In the genomic region with DNA sequence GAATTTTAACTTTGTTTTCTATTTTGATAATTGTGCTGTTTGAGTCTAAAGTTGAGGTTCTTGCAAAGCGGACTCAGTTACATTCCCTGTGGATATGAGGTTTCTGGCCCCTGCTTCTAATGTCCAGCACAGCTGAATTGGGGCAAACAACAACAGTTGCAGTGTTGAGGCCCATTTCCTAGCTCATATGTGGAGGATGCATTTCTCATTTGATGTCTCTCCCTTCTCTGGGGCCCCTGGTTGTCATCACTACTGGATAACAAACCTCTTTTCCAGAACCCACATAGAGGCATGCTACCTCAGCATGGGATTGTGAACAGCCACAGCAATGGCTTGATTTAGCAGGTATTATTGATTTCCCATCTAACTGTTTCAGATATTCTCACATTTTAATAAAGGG, we compare ENCODE assay signal across 26 cellular contexts.
"Had no signal": no experiment of that assay in that cellular context is flagged by ENCODE, and none has a peak within 500 bp of the region (broad histone marks: within the 10 kb centered on the region; RNA-seq: fewer than 3 reads in every experiment).

No MANE protein-coding gene starts in this region.

- DNase-seq: naive B cell; naive thymus-derived CD4-positive, alpha-beta T cell; naive thymus-derived CD8-positive, alpha-beta T cell; natural killer cell; nephron progenitor cell; nucleus accumbens; occipital lobe; ovary; pancreas; psoas muscle; retina; right cardiac atrium; right lobe of liver; small intestine; spleen; stimulated activated CD4-positive, alpha-beta T cell treated with anti-CD3 and anti-CD28 coated beads, Interleukin-12 subunit alpha, Interleukin-12 subunit beta, amount 100 ng/mL, for 4 hours; stimulated activated CD4-positive, alpha-beta T cell treated with anti-CD3 and anti-CD28 coated beads, Interleukin-15, amount 100 ng/mL, for 24 hours; stimulated activated CD4-positive, alpha-beta T cell treated with anti-CD3 and anti-CD28 coated beads, Interleukin-1b, Interleukin-23, amount 100 ng/mL, for 48 hours; stimulated activated CD4-positive, alpha-beta T cell treated with anti-CD3 and anti-CD28 coated beads, Interleukin-2, amount 100 ng/mL, for 24 hours had no signal

- H3K27ac ChIP-seq: neural progenitor cell, neutrophil, ovary, pancreas, parathyroid adenoma, prostate gland, psoas muscle, right atrium auricular region, right lobe of liver, skin epidermis, spleen had no signal

- H3K79me2 ChIP-seq: parathyroid adenoma had no signal

- H3K9me3 ChIP-seq: neutrophil, ovary, pancreas, prostate gland, psoas muscle, right atrium auricular region, right lobe of liver had no signal

- H3K9ac ChIP-seq: neural progenitor cell, parathyroid adenoma had no signal

- H3K4me1 ChIP-seq: pancreas, parathyroid adenoma, prostate gland, psoas muscle, right atrium auricular region, right lobe of liver, spleen had no signal

- H3K4me2 ChIP-seq: neural progenitor cell, smooth muscle cell had no signal

- H2AFZ ChIP-seq: neural progenitor cell, parathyroid adenoma had no signal

- H3K4me3 ChIP-seq: neural progenitor cell, ovary, pancreas, prostate gland, psoas muscle, right atrium auricular region, right lobe of liver, skin epidermis, smooth muscle cell, spleen had no signal

- H3K36me3 ChIP-seq: neural progenitor cell, neutrophil, ovary, pancreas, prostate gland, right atrium auricular region, right lobe of liver, spleen had no signal

- H3K27me3 ChIP-seq: neutrophil, ovary, pancreas, right atrium auricular region, right lobe of liver, spleen had no signal
